ENCODE assay signal across 18 cellular contexts in the genomic region with DNA sequence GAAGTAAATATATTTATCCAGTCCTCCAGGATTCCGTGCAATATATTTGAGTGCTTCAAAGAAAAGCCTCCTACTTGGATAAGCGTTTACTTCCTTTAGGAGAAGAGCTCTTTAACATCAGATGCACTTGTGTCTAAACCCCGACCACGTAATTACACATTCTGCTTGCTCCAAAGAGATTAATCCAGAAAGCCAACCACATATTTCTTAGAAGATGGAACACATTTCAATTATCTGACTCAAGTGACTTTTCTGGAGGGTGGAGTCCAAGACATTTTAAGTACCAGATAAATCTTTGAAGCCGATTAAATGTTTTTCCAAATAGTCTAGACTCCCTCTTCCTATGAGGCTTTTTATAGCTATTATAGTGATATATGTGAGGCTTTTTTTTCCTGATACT.
"Had no signal": no experiment of that assay in that cellular context is flagged by ENCODE, and none has a peak within 500 bp of the region (broad histone marks: within the 10 kb centered on the region; RNA-seq: fewer than 3 reads in every experiment).

No MANE protein-coding gene starts in this region.

- DNase-seq: activated CD4-positive, alpha-beta T cell treated with anti-CD3 and anti-CD28 coated beads, Interleukin-2, amount 50 U/mL, for 1 hour; activated CD4-positive, CD25-positive, alpha-beta regulatory T cell; activated naive CD4-positive, alpha-beta T cell treated with anti-CD3 and anti-CD28 coated beads, Interleukin-2, amount 50 U/mL, for 16 hours; activated T-cell treated with anti-CD3 and anti-CD28 coated beads, Interleukin-2, amount 50 U/mL, for 1 hour; adrenal gland; body of pancreas; effector memory CD4-positive, alpha-beta T cell; mammary epithelial cell; mucosa of descending colon; nucleus accumbens; right lobe of liver; spleen; stimulated activated CD4-positive, alpha-beta T cell treated with anti-CD3 and anti-CD28 coated beads, Interleukin-2, amount 100 ng/mL, for 24 hours; stimulated activated naive CD4-positive, alpha-beta T cell; substantia nigra; transverse colon had no signal

- H3K27me3 ChIP-seq: adrenal gland, body of pancreas, right lobe of liver, transverse colon had no signal

- H3K36me3 ChIP-seq: adrenal gland, prostate gland, right lobe of liver, spleen, transverse colon had no signal

- ATAC-seq: body of pancreas; mucosa of descending colon; natural killer cell treated with Interleukin-12 subunit alpha and Interleukin-12 subunit beta and Interleukin-15 and Interleukin-18, amount 100 ng/mL, for 72 hours; right lobe of liver had no signal

- H3K4me3 ChIP-seq: adrenal gland, body of pancreas, mucosa of descending colon, prostate gland, right lobe of liver, spleen, transverse colon had no signal

- H3K27ac ChIP-seq: adrenal gland, body of pancreas, prostate gland, right lobe of liver, spleen, transverse colon had no signal

- H3K9me3 ChIP-seq: adrenal gland, body of pancreas, mucosa of descending colon, prostate gland, right lobe of liver, spleen, transverse colon had no signal

- H3K4me1 ChIP-seq: adrenal gland, body of pancreas, prostate gland, right lobe of liver, spleen, transverse colon had no signal
